ENCODE assay signal across 14 cellular contexts in the genomic region with DNA sequence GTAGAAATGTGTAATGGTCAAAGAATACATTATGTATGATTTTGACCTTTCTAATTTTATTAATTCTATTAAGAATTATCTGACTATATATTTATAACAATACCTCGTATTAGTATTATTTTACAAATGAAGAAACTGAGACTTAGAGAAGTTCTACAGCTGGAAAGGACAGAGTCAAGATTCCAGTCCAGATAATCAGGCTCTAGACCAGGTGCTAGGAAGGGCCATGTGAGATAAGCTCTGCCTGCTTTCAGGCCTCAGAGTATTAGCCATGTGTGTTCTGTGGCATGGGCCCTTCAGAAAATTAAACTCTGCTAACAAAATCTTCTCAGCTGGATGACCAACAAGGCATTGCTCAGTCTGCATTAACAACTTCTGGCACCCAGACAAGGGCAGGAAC.
DNase-seq lines count a peak whose midpoint lies in the region; ATAC-seq lines count a peak whose summit lies in the region.
"Had no signal": no experiment of that assay in that cellular context is flagged by ENCODE, and none has a peak within 500 bp of the region (broad histone marks: within the 10 kb centered on the region; RNA-seq: fewer than 3 reads in every experiment).

No MANE protein-coding gene starts in this region.

- no peaks in the 10 kb centered on the region for H3K36me3 Mint-ChIP-seq in central memory CD8-positive, alpha-beta T cell (ENCODE audit: insufficient read depth)
- peaks cover 3% of the 10 kb centered on the region for H3K36me3 Mint-ChIP-seq in activated naive CD8-positive, alpha-beta T cell treated with anti-CD3 and anti-CD28 coated beads for 36 hours
- H3K36me3 Mint-ChIP-seq: CD8-positive, alpha-beta T cell had no signal

- H3K27me3 Mint-ChIP-seq in central memory CD8-positive, alpha-beta T cell: no peaks in the 10 kb centered on the region
- H3K27me3 Mint-ChIP-seq in activated naive CD8-positive, alpha-beta T cell treated with anti-CD3 and anti-CD28 coated beads for 36 hours: no peaks in the 10 kb centered on the region
- H3K27me3 Mint-ChIP-seq: IgD-negative memory B cell had no signal

- H3K9me3 Mint-ChIP-seq in central memory CD8-positive, alpha-beta T cell: no peaks in the 10 kb centered on the region
- peaks cover 8% of the 10 kb centered on the region for H3K9me3 Mint-ChIP-seq in activated naive CD8-positive, alpha-beta T cell treated with anti-CD3 and anti-CD28 coated beads for 36 hours

- H3K4me1 Mint-ChIP-seq in central memory CD8-positive, alpha-beta T cell: no peaks in the 10 kb centered on the region
- H3K4me1 Mint-ChIP-seq in activated naive CD8-positive, alpha-beta T cell treated with anti-CD3 and anti-CD28 coated beads for 36 hours: peaks cover 2% of the 10 kb centered on the region

- H3K4me3 Mint-ChIP-seq in central memory CD8-positive, alpha-beta T cell: no peak overlapping the region
- no peak overlapping the region for H3K4me3 Mint-ChIP-seq in activated naive CD8-positive, alpha-beta T cell treated with anti-CD3 and anti-CD28 coated beads for 36 hours
- H3K4me3 Mint-ChIP-seq: CD8-positive, alpha-beta T cell; GM23338; IgD-negative memory B cell had no signal

- DNase-seq in NCI-H2029 (lab: John Stamatoyannopoulos, UW) (peak; percentile 6), NCI-H2029 treated with DMSO at 0.1 percent for 48 hours (lab: John Stamatoyannopoulos, UW) (no peak), NCI-H146 treated with DMSO at 0.1 percent for 48 hours (lab: John Stamatoyannopoulos, UW; ENCODE audit: unreplicated experiment) (peak; percentile 82)
- no peak for DNase-seq in central memory CD8-positive, alpha-beta T cell (ENCODE audit: low spot score in 2 of 2)
- no peak for DNase-seq in activated naive CD8-positive, alpha-beta T cell treated with anti-CD3 and anti-CD28 coated beads for 36 hours
- DNase-seq: 8988T; Calu3; CD8-positive, alpha-beta T cell; GDM1; HCEC 1CT had no signal

- H3K27ac Mint-ChIP-seq in central memory CD8-positive, alpha-beta T cell (ENCODE audit: low read depth): peak overlapping the region; percentile 29
- H3K27ac Mint-ChIP-seq in activated naive CD8-positive, alpha-beta T cell treated with anti-CD3 and anti-CD28 coated beads for 36 hours: no peak overlapping the region
- H3K27ac Mint-ChIP-seq: CD8-positive, alpha-beta T cell; GM23338 had no signal

- no peak for ATAC-seq in central memory CD8-positive, alpha-beta T cell (replicated peaks; ENCODE audit: extremely low read depth, poor library complexity, severe bottlenecking)
- ATAC-seq in HG02840 (IDR thresholded peaks at IDR 0.05; ENCODE audit: low FRiP score, unreplicated experiment): no peak
- ATAC-seq in HG03097 (IDR thresholded peaks at IDR 0.05; ENCODE audit: low FRiP score, unreplicated experiment): no peak
- ATAC-seq: CD8-positive, alpha-beta T cell; GM23338 had no signal

Comparison
In these comparisons a context has a peak if more than half of its experiments do, and no peak if none do; other contexts are left out.
1. DNase-seq: peak in NCI-H2029 (single experiment) and NCI-H146 treated with DMSO at 0.1 percent for 48 hours (single experiment); none in NCI-H2029 treated with DMSO at 0.1 percent for 48 hours (single experiment), central memory CD8-positive, alpha-beta T cell (0 of 2) and activated naive CD8-positive, alpha-beta T cell treated with anti-CD3 and anti-CD28 coated beads for 36 hours (single experiment).